1 cellular context compared by ENCODE assay signal in genomic region chr2:73981081-73981968, GRCh38.
TF ChIP-seq lines count a peak whose summit lies in the region.

No MANE protein-coding gene starts in this region.

TF ChIP-seq in K562, 482 proteins besides CTCF, POLR2A, EP300 and RAD21 (continued from another document and continues in another):
- TF ChIP-seq CREB3 (tag; conservative IDR thresholded peaks at IDR 0.05; ENCODE audit: low read depth) = no peak
- TF ChIP-seq TCFL5 (CRISPR knock-in tag; conservative IDR thresholded peaks at IDR 0.05) = no peak
- TF ChIP-seq, protein P1, sequence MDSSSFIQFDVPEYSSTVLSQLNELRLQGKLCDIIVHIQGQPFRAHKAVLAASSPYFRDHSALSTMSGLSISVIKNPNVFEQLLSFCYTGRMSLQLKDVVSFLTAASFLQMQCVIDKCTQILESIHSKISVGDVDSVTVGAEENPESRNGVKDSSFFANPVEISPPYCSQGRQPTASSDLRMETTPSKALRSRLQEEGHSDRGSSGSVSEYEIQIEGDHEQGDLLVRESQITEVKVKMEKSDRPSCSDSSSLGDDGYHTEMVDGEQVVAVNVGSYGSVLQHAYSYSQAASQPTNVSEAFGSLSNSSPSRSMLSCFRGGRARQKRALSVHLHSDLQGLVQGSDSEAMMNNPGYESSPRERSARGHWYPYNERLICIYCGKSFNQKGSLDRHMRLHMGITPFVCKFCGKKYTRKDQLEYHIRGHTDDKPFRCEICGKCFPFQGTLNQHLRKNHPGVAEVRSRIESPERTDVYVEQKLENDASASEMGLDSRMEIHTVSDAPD (CRISPR knock-in tag; IDR thresholded peaks at IDR 0.05) = no peak
- no peak for TF ChIP-seq AFF1 (IDR thresholded peaks at IDR 0.05; ENCODE audit: low read depth in 1 of 2, partially characterized antibody in 2 of 2)
- TF ChIP-seq BMI1 (IDR thresholded peaks at IDR 0.05; ENCODE audit: low read length) = no peak
- TF ChIP-seq, protein P2, sequence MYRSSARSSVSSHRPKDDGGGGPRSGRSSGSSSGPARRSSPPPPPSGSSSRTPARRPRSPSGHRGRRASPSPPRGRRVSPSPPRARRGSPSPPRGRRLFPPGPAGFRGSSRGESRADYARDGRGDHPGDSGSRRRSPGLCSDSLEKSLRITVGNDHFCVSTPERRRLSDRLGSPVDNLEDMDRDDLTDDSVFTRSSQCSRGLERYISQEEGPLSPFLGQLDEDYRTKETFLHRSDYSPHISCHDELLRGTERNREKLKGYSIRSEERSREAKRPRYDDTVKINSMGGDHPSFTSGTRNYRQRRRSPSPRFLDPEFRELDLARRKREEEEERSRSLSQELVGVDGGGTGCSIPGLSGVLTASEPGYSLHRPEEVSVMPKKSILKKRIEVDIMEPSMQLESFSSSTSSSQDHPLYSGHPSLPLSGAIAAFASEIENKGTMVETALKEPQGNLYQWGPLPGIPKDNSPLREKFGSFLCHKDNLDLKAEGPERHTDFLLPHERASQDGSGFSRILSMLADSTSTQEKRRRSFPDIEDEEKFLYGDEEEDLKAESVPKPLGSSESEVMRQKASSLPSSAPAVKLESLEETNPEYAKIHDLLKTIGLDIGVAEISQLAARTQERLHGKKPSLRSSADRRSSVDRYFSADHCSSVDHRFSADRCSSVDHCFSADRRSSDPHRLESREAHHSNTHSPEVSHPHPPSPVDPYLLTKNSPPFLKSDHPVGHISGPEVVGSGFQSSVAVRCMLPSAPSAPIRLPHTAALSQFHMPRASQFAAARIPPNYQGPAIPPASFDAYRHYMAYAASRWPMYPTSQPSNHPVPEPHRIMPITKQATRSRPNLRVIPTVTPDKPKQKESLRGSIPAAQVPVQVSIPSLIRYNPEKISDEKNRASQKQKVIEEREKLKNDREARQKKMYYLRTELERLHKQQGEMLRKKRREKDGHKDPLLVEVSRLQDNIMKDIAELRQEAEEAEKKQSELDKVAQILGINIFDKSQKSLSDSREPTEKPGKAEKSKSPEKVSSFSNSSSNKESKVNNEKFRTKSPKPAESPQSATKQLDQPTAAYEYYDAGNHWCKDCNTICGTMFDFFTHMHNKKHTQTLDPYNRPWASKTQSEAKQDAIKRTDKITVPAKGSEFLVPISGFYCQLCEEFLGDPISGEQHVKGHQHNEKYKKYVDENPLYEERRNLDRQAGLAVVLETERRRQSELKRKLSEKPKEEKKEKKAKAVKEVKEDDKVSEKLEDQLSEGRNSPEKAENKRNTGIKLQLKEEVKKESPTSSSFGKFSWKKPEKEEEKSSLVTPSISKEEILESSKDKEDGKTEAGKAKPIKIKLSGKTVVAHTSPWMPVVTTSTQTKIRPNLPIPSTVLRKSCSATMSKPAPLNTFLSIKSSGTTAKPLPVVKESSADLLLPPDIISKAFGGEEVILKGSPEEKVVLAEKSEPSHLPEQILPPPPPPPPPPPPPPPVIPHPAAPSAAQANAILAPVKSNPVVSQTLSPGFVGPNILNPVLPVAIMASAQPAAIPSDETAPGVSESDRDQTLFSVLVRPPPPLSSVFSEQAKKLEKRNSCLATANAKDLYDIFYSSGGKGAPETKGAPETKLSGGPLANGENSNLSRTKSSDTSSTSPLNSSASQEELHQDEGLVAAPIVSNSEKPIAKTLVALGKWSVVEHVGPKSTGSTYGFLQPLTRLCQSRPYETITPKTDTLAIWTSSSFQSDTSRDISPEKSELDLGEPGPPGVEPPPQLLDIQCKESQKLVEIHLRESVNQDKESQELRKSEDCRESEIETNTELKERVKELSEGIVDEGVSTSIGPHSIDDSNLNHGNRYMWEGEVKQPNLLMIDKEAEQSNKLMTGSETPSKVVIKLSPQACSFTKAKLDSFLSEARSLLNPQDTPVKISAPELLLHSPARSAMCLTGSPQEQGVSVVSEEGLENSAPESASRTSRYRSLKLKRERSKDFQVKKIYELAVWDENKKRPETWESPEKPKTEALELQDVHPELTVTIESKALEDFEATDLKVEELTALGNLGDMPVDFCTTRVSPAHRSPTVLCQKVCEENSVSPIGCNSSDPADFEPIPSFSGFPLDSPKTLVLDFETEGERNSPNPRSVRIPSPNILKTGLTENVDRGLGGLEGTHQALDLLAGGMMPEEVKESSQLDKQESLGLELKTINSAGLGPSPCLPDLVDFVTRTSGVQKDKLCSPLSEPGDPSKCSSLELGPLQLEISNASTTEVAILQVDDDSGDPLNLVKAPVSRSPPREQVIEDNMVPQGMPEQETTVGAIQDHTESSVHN (IDR thresholded peaks at IDR 0.05; ENCODE audit: borderline replicate concordance in 1 of 2, low read depth in 1 of 2) = no peak
- TF ChIP-seq, protein P3, sequence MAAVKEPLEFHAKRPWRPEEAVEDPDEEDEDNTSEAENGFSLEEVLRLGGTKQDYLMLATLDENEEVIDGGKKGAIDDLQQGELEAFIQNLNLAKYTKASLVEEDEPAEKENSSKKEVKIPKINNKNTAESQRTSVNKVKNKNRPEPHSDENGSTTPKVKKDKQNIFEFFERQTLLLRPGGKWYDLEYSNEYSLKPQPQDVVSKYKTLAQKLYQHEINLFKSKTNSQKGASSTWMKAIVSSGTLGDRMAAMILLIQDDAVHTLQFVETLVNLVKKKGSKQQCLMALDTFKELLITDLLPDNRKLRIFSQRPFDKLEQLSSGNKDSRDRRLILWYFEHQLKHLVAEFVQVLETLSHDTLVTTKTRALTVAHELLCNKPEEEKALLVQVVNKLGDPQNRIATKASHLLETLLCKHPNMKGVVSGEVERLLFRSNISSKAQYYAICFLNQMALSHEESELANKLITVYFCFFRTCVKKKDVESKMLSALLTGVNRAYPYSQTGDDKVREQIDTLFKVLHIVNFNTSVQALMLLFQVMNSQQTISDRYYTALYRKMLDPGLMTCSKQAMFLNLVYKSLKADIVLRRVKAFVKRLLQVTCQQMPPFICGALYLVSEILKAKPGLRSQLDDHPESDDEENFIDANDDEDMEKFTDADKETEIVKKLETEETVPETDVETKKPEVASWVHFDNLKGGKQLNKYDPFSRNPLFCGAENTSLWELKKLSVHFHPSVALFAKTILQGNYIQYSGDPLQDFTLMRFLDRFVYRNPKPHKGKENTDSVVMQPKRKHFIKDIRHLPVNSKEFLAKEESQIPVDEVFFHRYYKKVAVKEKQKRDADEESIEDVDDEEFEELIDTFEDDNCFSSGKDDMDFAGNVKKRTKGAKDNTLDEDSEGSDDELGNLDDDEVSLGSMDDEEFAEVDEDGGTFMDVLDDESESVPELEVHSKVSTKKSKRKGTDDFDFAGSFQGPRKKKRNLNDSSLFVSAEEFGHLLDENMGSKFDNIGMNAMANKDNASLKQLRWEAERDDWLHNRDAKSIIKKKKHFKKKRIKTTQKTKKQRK (IDR thresholded peaks at IDR 0.05; ENCODE audit: borderline replicate concordance, low read depth, low read length) = no peak
- TF ChIP-seq THRAP3 (IDR thresholded peaks at IDR 0.05; ENCODE audit: borderline replicate concordance) = no peak
- 0 out of 2 replicates have a peak, but pooled peaks have one; percentile 6 for TF ChIP-seq SMC3 (conservative IDR thresholded peaks at IDR 0.05; ENCODE audit: insufficient read depth, low read depth, low read length)
- TF ChIP-seq ZNF699 (CRISPR knock-in tag; IDR thresholded peaks at IDR 0.05; ENCODE audit: insufficient replicate concordance) = no peak
- no peak for TF ChIP-seq PHB2 (IDR thresholded peaks at IDR 0.05; ENCODE audit: low read depth)
- no peak for TF ChIP-seq EZH2 (IDR thresholded peaks at IDR 0.05; ENCODE audit: borderline replicate concordance, low read depth, low read length)
- TF ChIP-seq SNIP1 (IDR thresholded peaks at IDR 0.05; ENCODE audit: low read depth) = no peak
- TF ChIP-seq IRF2 (CRISPR knock-in tag; IDR thresholded peaks at IDR 0.05) = no peak
- no peak for TF ChIP-seq HDAC6 (IDR thresholded peaks at IDR 0.05; ENCODE audit: low read depth, low read length)
- no peak for TF ChIP-seq ZNF282 (CRISPR knock-in tag; IDR thresholded peaks at IDR 0.05)
- TF ChIP-seq ZNF449 (CRISPR knock-in tag; IDR thresholded peaks at IDR 0.05) = no peak
- TF ChIP-seq NR4A1 (CRISPR knock-in tag; IDR thresholded peaks at IDR 0.05) = no peak
- no peak for TF ChIP-seq NR4A1 (tag; IDR thresholded peaks at IDR 0.05)
- TF ChIP-seq SIX5 (IDR thresholded peaks at IDR 0.05; ENCODE audit: borderline replicate concordance in 1 of 2, insufficient read depth in 1 of 2, low read depth in 1 of 2, low read length in 2 of 2) = no peak
- no peak for TF ChIP-seq CBX5 (IDR thresholded peaks at IDR 0.05; ENCODE audit: borderline replicate concordance, low read depth)
- TF ChIP-seq HOMEZ (CRISPR knock-in tag; IDR thresholded peaks at IDR 0.05) = no peak
- TF ChIP-seq, protein P4, sequence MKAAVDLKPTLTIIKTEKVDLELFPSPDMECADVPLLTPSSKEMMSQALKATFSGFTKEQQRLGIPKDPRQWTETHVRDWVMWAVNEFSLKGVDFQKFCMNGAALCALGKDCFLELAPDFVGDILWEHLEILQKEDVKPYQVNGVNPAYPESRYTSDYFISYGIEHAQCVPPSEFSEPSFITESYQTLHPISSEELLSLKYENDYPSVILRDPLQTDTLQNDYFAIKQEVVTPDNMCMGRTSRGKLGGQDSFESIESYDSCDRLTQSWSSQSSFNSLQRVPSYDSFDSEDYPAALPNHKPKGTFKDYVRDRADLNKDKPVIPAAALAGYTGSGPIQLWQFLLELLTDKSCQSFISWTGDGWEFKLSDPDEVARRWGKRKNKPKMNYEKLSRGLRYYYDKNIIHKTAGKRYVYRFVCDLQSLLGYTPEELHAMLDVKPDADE (conservative IDR thresholded peaks at IDR 0.05; ENCODE audit: control insufficient read depth, low read depth, low read length) = 0 out of 2 replicates have a peak, but pooled peaks have one; percentile 18
- no peak for TF ChIP-seq PTTG1 (tag; IDR thresholded peaks at IDR 0.05; ENCODE audit: low read depth)
- TF ChIP-seq ELF1 (tag; IDR thresholded peaks at IDR 0.05) = peak; percentile 51; the same call in 1 of the 2 replicates
- no peak; a peak in 1 of 3 replicates for TF ChIP-seq CBX3 (IDR thresholded peaks at IDR 0.05; ENCODE audit: borderline replicate concordance in 1 of 2, low read length in 2 of 2)
- TF ChIP-seq CREM (IDR thresholded peaks at IDR 0.05; ENCODE audit: low read depth) = peak; percentile 39; the same call in 1 of the 2 replicates
- TF ChIP-seq ZNF311 (CRISPR knock-in tag; IDR thresholded peaks at IDR 0.05) = no peak
- no peak for TF ChIP-seq NR0B1 (IDR thresholded peaks at IDR 0.05; ENCODE audit: partially characterized antibody)
- TF ChIP-seq HDAC2 (IDR thresholded peaks at IDR 0.05) = peak; percentile 68
- TF ChIP-seq ZNF165 (CRISPR knock-in tag; IDR thresholded peaks at IDR 0.05; ENCODE audit: borderline replicate concordance) = no peak
- TF ChIP-seq SOX6 (IDR thresholded peaks at IDR 0.05) = no peak
- no peak for TF ChIP-seq FUS (optimal IDR thresholded peaks at IDR 0.05; ENCODE audit: low read depth, low read length)
